Comparison of ENCODE assay signal across 12 cellular contexts in the genomic region with DNA sequence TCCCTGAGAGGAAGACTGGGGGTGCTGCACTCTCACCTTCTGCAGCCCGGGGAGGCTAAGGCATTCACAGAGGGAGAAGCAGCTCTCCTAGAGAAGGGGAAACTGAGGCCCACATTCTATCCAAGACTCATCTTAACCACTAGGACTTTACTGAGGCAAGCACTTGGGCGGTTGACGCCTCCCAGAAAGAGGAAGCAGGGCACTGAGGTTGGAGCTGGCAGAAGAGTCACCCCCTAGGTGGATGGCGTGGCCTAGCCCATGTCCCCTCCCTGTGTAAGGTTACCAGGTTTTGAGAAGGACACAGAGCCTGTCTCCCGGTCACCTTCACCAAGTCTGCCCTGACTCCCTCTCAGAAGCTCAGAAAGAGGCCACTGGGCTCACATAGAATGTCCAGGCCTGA. TPM values are rescaled to one million over a fixed set of nuclear protein-coding genes. Genes with fewer than 3 reads are reported as not detected.
DNase-seq lines count a peak whose midpoint lies in the region; ATAC-seq and TF ChIP-seq lines count a peak whose summit lies in the region.
"Had no signal": no experiment of that assay in that cellular context is flagged by ENCODE, and none has a peak within 500 bp of the region (broad histone marks: within the 10 kb centered on the region; RNA-seq: fewer than 3 reads in every experiment).

No MANE protein-coding gene starts in this region.

- DNase-seq in Right ventricle myocardium inferior (ENCODE audit: missing footprints) (peak; percentile 14), left cardiac atrium (no peak), mesothelial cell of epicardium (ENCODE audit: low spot score in 2 of 2, unreplicated experiment in 2 of 2) (no peak), upper lobe of right lung (no peak), NK-92 (lab: John Stamatoyannopoulos, UW; ENCODE audit: unreplicated experiment) (no peak), DMS79 treated with DMSO at 0.1 percent for 48 hours (lab: John Stamatoyannopoulos, UW) (no peak)
- DNase-seq: activated naive CD8-positive, alpha-beta T cell treated with anti-CD3 and anti-CD28 coated beads, Interleukin-2, amount 10 ng/mL, durations not matched to agents 7 days and 5 days; NCI-H1930 had no signal

- H3K9me2 ChIP-seq in SU-DHL-6 (replicated peaks; ENCODE audit: insufficient read depth, low read length), result no peaks in the 10 kb centered on the region

- H3K4me1 ChIP-seq in upper lobe of right lung, result peaks cover 38% of the 10 kb centered on the region

- ATAC-seq in Right ventricle myocardium inferior (no peak), left cardiac atrium (no peak), upper lobe of right lung (no peak), GM21529 (IDR thresholded peaks at IDR 0.05; ENCODE audit: unreplicated experiment) (no peak)

- H3K4me2 ChIP-seq in SU-DHL-6 (ENCODE audit: low read depth, low read length, poor library complexity, severe bottlenecking), result peak overlapping the region; percentile 83
- H3K4me2 ChIP-seq: A549 had no signal

- intact Hi-C loops in Right ventricle myocardium inferior (cut with DNase I), result loop anchor here (1.0 kb wide), 1 partner anchor 22 kb away; no protein-coding TSS in a partner anchor
- intact Hi-C loops in left cardiac atrium (cut with DNase I), result loop anchor here in 1 of 2 donors (2.0 kb wide), 1 partner anchor 22 kb away; no protein-coding TSS in a partner anchor
- intact Hi-C loops in upper lobe of right lung (cut with DNase I), result no loop called here

- H3K9me3 ChIP-seq in SU-DHL-6 (ENCODE audit: insufficient read depth, low read length) (no peaks in the 10 kb centered on the region), upper lobe of right lung (no peaks in the 10 kb centered on the region)
- H3K9me3 ChIP-seq: A549 had no signal

- H3K9ac ChIP-seq in SU-DHL-6 (ENCODE audit: low read length), result peak overlapping the region; percentile 100

- peaks cover 6% of the 10 kb centered on the region for H3K36me3 Mint-ChIP-seq in mesothelial cell of epicardium

- H3K27ac ChIP-seq in SU-DHL-6 (ENCODE audit: low read depth, low read length) (peak overlapping the region; percentile 100), upper lobe of right lung (peak overlapping the region; percentile 36)
- H3K27ac ChIP-seq: A549 had no signal

- TF ChIP-seq CTCF in SU-DHL-6 (IDR thresholded peaks at IDR 0.05; ENCODE audit: insufficient read depth, low read length, poor library complexity, severe bottlenecking), result no peak
- no peak for TF ChIP-seq CTCF in mesothelial cell of epicardium (IDR thresholded peaks at IDR 0.05; ENCODE audit: unreplicated experiment)
- no peak for TF ChIP-seq CTCF in upper lobe of right lung (IDR thresholded peaks at IDR 0.05)

- H3K79me2 ChIP-seq in SU-DHL-6 (ENCODE audit: insufficient read depth, low read length), result peaks cover 87% of the 10 kb centered on the region

- H3K4me3 Mint-ChIP-seq in mesothelial cell of epicardium, result no peak overlapping the region
- H3K4me3 Mint-ChIP-seq: activated naive CD8-positive, alpha-beta T cell treated with anti-CD3 and anti-CD28 coated beads, Interleukin-2, amount 10 ng/mL, durations not matched to agents 7 days and 5 days had no signal

- no peak overlapping the region for H2AFZ ChIP-seq in SU-DHL-6 (ENCODE audit: low read depth, low read length, severe bottlenecking)

- H3K27me3 ChIP-seq in SU-DHL-6 (ENCODE audit: low read length), result no peaks in the 10 kb centered on the region
- H3K27me3 ChIP-seq in upper lobe of right lung, result no peaks in the 10 kb centered on the region

- no peaks in the 10 kb centered on the region; the same call in 1 of the 2 replicates for H4K20me1 ChIP-seq in SU-DHL-6 (ENCODE audit: low read depth, low read length)

- H3K9me3 Mint-ChIP-seq in mesothelial cell of epicardium, result no peaks in the 10 kb centered on the region
- H3K9me3 Mint-ChIP-seq: activated naive CD8-positive, alpha-beta T cell treated with anti-CD3 and anti-CD28 coated beads, Interleukin-2, amount 10 ng/mL, durations not matched to agents 7 days and 5 days had no signal

- H3F3A ChIP-seq in SU-DHL-6 (ENCODE audit: insufficient read depth), result peaks cover 83% of the 10 kb centered on the region

- H3K4me1 Mint-ChIP-seq in mesothelial cell of epicardium, result peaks cover 16% of the 10 kb centered on the region

- H3K4me3 ChIP-seq in SU-DHL-6 (ENCODE audit: insufficient read depth, low read length, poor library complexity, severe bottlenecking), result peak overlapping the region; percentile 73
- H3K4me3 ChIP-seq in upper lobe of right lung, result no peak overlapping the region
- H3K4me3 ChIP-seq: A549 had no signal

- H3K27ac Mint-ChIP-seq in mesothelial cell of epicardium, result peak overlapping the region; percentile 21
- H3K27ac Mint-ChIP-seq: activated naive CD8-positive, alpha-beta T cell treated with anti-CD3 and anti-CD28 coated beads, Interleukin-2, amount 10 ng/mL, durations not matched to agents 7 days and 5 days had no signal

- H3K27me3 Mint-ChIP-seq in mesothelial cell of epicardium (ENCODE audit: low read depth), result no peaks in the 10 kb centered on the region
- H3K27me3 Mint-ChIP-seq: activated naive CD8-positive, alpha-beta T cell treated with anti-CD3 and anti-CD28 coated beads, Interleukin-2, amount 10 ng/mL, durations not matched to agents 7 days and 5 days had no signal

- peaks cover 22% of the 10 kb centered on the region; the same call in 1 of the 2 replicates for H3K36me3 ChIP-seq in SU-DHL-6 (ENCODE audit: low read length)
- H3K36me3 ChIP-seq in upper lobe of right lung, result peaks cover 3% of the 10 kb centered on the region

RNA-seq across cellular contexts. Expression of gene S1PR2, which starts 2.7 kb away (rescaled TPM):
- 8.4 TPM for total RNA-seq in Right ventricle myocardium inferior
- 10 to 100 TPM in 1 of 2 donors, 1 to 10 TPM in 1; 7.9 to 13.6 TPM for total RNA-seq in left cardiac atrium
- 34.6 to 36.9 TPM (median 34.9 TPM) in 3 replicates for total RNA-seq in mesothelial cell of epicardium
- total RNA-seq in upper lobe of right lung, result 21.7 TPM

RNA-seq across cellular contexts. Expression of gene MRPL4, which starts 23.6 kb away (rescaled TPM):
- 70.1 TPM for total RNA-seq in Right ventricle myocardium inferior
- total RNA-seq in left cardiac atrium, result 10 to 100 TPM; 60.2 to 68.5 TPM
- total RNA-seq in mesothelial cell of epicardium, result 54.1 to 57.4 TPM (median 54.4 TPM) in 3 replicates
- total RNA-seq in upper lobe of right lung, result 41.5 TPM

RNA-seq across cellular contexts. Expression of gene DNMT1, which starts 33.6 kb away (rescaled TPM):
- 26.0 TPM for total RNA-seq in Right ventricle myocardium inferior
- total RNA-seq in left cardiac atrium, result 10 to 100 TPM; 32.7 to 34.9 TPM
- 110 to 115 TPM (median 112 TPM) in 3 replicates for total RNA-seq in mesothelial cell of epicardium
- total RNA-seq in upper lobe of right lung, result 72.1 TPM

RNA-seq across cellular contexts. Expression of gene ICAM1, which starts 42.5 kb away (rescaled TPM):
- total RNA-seq in Right ventricle myocardium inferior (8.6 TPM), left cardiac atrium (10 to 100 TPM; 12.0 to 28.5 TPM), mesothelial cell of epicardium (9.0 to 11.6 TPM (median 9.6 TPM) in 3 replicates), upper lobe of right lung (245 TPM)

RNA-seq across cellular contexts. Expression of gene ICAM4, which starts 58.4 kb away (rescaled TPM):
- total RNA-seq in Right ventricle myocardium inferior (0.30 TPM), left cardiac atrium (under 1 TPM; 0.42 to 0.85 TPM), mesothelial cell of epicardium (2.0 to 2.6 TPM (median 2.4 TPM) in 3 replicates), upper lobe of right lung (11.1 TPM)
- total RNA-seq: chondrocyte had no signal
